Comparison of ENCODE assay signal across 24 cellular contexts in genomic region chr5:141150993-141151325, GRCh38. TPM values are rescaled to one million over a fixed set of nuclear protein-coding genes. Genes with fewer than 3 reads are reported as not detected.
"Had no signal": no experiment of that assay in that cellular context is flagged by ENCODE, and none has a peak within 500 bp of the region (broad histone marks: within the 10 kb centered on the region; RNA-seq: fewer than 3 reads in every experiment).

No MANE protein-coding gene starts in this region.

- H3K79me2 ChIP-seq: hepatocyte, parathyroid adenoma had no signal

- H3K36me3 ChIP-seq: gastrocnemius medialis, neural progenitor cell, prostate gland, right atrium auricular region, sigmoid colon, thoracic aorta, tibial nerve, upper lobe of left lung had no signal

- H3K9me3 ChIP-seq: prostate gland had no signal

- H3K4me3 ChIP-seq: hepatocyte, mucosa of descending colon, neural progenitor cell, prostate gland, right atrium auricular region had no signal

- FAIRE-seq: endometrium, kidney, urothelium cell line had no signal

- H2AFZ ChIP-seq: hepatocyte, neural progenitor cell, parathyroid adenoma had no signal

- H3K4me2 ChIP-seq: hepatocyte, neural progenitor cell had no signal

- H3K27me3 ChIP-seq: hepatocyte, right atrium auricular region, tibial nerve, upper lobe of left lung had no signal

- H3K4me1 ChIP-seq: gastrocnemius medialis, neural progenitor cell, parathyroid adenoma, prostate gland, right atrium auricular region, sigmoid colon, tibial nerve, upper lobe of left lung had no signal

- H3K9ac ChIP-seq: neural progenitor cell, parathyroid adenoma had no signal

- DNase-seq: cortex of kidney; effector memory CD8-positive, alpha-beta T cell; gastrocnemius medialis; head of caudate nucleus; kidney; mesenchymal stem cell; mucosa of descending colon; naive thymus-derived CD4-positive, alpha-beta T cell; sigmoid colon; stimulated activated CD4-positive, alpha-beta T cell treated with anti-CD3 and anti-CD28 coated beads, Interleukin-2, amount 100 ng/mL, for 24 hours; stimulated activated CD4-positive, alpha-beta T cell treated with anti-CD3 and anti-CD28 coated beads, Interleukin-4, amount 100 ng/mL, for 24 hours; stimulated activated naive CD8-positive, alpha-beta T cell treated with anti-CD3 and anti-CD28 coated beads, Interleukin-15, Interleukin-2, amounts not matched to agents 100 U/mL and 50 U/mL, for 24 hours had no signal

- ATAC-seq: effector memory CD8-positive, alpha-beta T cell; gastrocnemius medialis; left lobe of liver; mucosa of descending colon; naive thymus-derived CD4-positive, alpha-beta T cell; stimulated activated memory B cell treated with anti-CD40 and anti-IgM and Interleukin-4, amounts not matched to agents 10 μg/mL and 1 μg/mL and 100 μg/mL, for 72 hours; stimulated activated naive CD8-positive, alpha-beta T cell treated with anti-CD3 and anti-CD28 coated beads, Interleukin-15, Interleukin-2, amounts not matched to agents 100 U/mL and 50 U/mL, for 24 hours had no signal

- H3K27ac ChIP-seq: gastrocnemius medialis, hepatocyte, neural progenitor cell, parathyroid adenoma, prostate gland, right atrium auricular region, sigmoid colon, thoracic aorta, tibial nerve, upper lobe of left lung had no signal

RNA-seq across cellular contexts. Expression of gene PCDHB6, which starts 1.1 kb away (rescaled TPM):
- total RNA-seq: naive thymus-derived CD4-positive, alpha-beta T cell had no signal
- polyA plus RNA-seq: hepatocyte; naive thymus-derived CD4-positive, alpha-beta T cell had no signal

RNA-seq across cellular contexts. Expression of gene PCDHB5, which starts 16.0 kb away (rescaled TPM):
- polyA plus RNA-seq: naive thymus-derived CD4-positive, alpha-beta T cell had no signal

RNA-seq across cellular contexts. Expression of gene PCDHB7, which starts 21.5 kb away (rescaled TPM):
- total RNA-seq: naive thymus-derived CD4-positive, alpha-beta T cell had no signal
- polyA plus RNA-seq: naive thymus-derived CD4-positive, alpha-beta T cell had no signal

RNA-seq across cellular contexts. Expression of gene PCDHB8, which starts 26.6 kb away (rescaled TPM):
- total RNA-seq: left lobe of liver; naive thymus-derived CD4-positive, alpha-beta T cell had no signal
- polyA plus RNA-seq: naive thymus-derived CD4-positive, alpha-beta T cell had no signal

RNA-seq across cellular contexts. Expression of gene PCDHB4, which starts 29.3 kb away (rescaled TPM):
- polyA plus RNA-seq: naive thymus-derived CD4-positive, alpha-beta T cell had no signal
